Comparison of ENCODE assay signal across 30 cellular contexts in the genomic region with DNA sequence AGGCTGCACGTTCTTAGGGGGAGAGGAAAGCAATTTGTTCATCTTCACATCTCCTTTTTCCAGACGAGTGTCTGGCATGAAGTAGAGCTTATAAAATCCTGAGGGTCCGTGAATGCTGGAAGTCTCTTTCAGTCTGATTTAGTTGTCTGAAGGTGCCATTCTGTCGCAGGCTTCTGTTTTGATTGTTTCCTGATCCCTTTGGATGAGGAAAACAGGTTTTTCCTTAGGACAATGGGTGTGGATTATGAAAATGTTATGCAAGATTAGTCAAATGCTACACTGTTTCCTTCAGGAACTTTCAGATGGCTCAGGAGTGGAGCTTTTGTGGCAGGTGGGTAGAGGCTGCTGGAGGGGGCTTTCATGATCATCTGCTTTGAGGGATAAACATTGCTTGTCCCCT. TPM values are rescaled to one million over a fixed set of nuclear protein-coding genes. Genes with fewer than 3 reads are reported as not detected.
"Had no signal": no experiment of that assay in that cellular context is flagged by ENCODE, and none has a peak within 500 bp of the region (broad histone marks: within the 10 kb centered on the region; RNA-seq: fewer than 3 reads in every experiment).

A gene (plus strand): TSS at position 301 of the 400 bp plus-strand sequence. CDS start 38,935 bp downstream, outside the sequence.

- H3K4me1 Mint-ChIP-seq: stimulated activated effector memory CD8-positive, alpha-beta T cell treated with anti-CD3 and anti-CD28 coated beads, Interleukin-12 subunit alpha, Interleukin-12 subunit beta, amount 100 ng/mL, for 72 hours; stimulated activated memory B cell treated with anti-CD40 and anti-IgM and Interleukin-4, amounts not matched to agents 10 μg/mL and 1 μg/mL and 100 μg/mL, for 72 hours; stimulated activated naive B cell treated with anti-CD40 and anti-IgM and Interleukin-4, amounts not matched to agents 10 μg/mL and 1 μg/mL and 100 μg/mL, for 72 hours; stimulated activated naive CD8-positive, alpha-beta T cell treated with anti-CD3 and anti-CD28 coated beads, Interleukin-15, amount 100 ng/mL, for 72 hours had no signal

- H3K27me3 ChIP-seq: stomach, testis, thyroid gland, tibial artery, tibial nerve, transverse colon, upper lobe of left lung, upper lobe of right lung, uterus, vagina had no signal

- H3K27ac ChIP-seq: stomach, testis, thoracic aorta, thyroid gland, tibial artery, tibial nerve, transverse colon, upper lobe of left lung, upper lobe of right lung, uterus, vagina had no signal

- H3K4me3 ChIP-seq: stomach, testis, thoracic aorta, thyroid gland, tibial artery, tibial nerve, transverse colon, upper lobe of left lung, upper lobe of right lung, uterus, vagina had no signal

- ATAC-seq: stimulated activated effector memory CD8-positive, alpha-beta T cell treated with anti-CD3 and anti-CD28 coated beads, Interleukin-12 subunit alpha, Interleukin-12 subunit beta, amount 100 ng/mL, for 72 hours; stimulated activated memory B cell treated with anti-CD40 and anti-IgM and Interleukin-4, amounts not matched to agents 10 μg/mL and 1 μg/mL and 100 μg/mL, for 72 hours; stimulated activated naive B cell treated with anti-CD40 and anti-IgM and Interleukin-4, amounts not matched to agents 10 μg/mL and 1 μg/mL and 100 μg/mL, for 72 hours; stimulated activated naive CD8-positive, alpha-beta T cell treated with anti-CD3 and anti-CD28 coated beads, Interleukin-15, amount 100 ng/mL, for 72 hours; stimulated activated naive CD8-positive, alpha-beta T cell treated with anti-CD3 and anti-CD28 coated beads, Interleukin-15, Interleukin-2, amounts not matched to agents 100 U/mL and 50 U/mL, for 24 hours; upper lobe of right lung had no signal

- H3K4me1 ChIP-seq: stomach, testis, thyroid gland, tibial artery, tibial nerve, transverse colon, upper lobe of left lung, upper lobe of right lung, uterus, vagina had no signal

- DNase-seq: stimulated activated CD4-positive, alpha-beta T cell treated with anti-CD3 and anti-CD28 coated beads, Interleukin-2, amount 100 ng/mL, for 24 hours; stimulated activated CD4-positive, alpha-beta T cell treated with anti-CD3 and anti-CD28 coated beads, Interleukin-2, amount 100 ng/mL, for 48 hours; stimulated activated CD4-positive, alpha-beta T cell treated with anti-CD3 and anti-CD28 coated beads, Interleukin-4, amount 100 ng/mL, for 1 hour; stimulated activated CD4-positive, alpha-beta T cell treated with anti-CD3 and anti-CD28 coated beads, Interleukin-4, amount 100 ng/mL, for 24 hours; stimulated activated CD4-positive, alpha-beta T cell treated with anti-CD3 and anti-CD28 coated beads, Interleukin-4, amount 100 ng/mL, for 4 hours; stimulated activated CD8-positive, alpha-beta memory T cell treated with anti-CD3 and anti-CD28 coated beads, Interleukin-4, amount 100 ng/mL, for 48 hours; stimulated activated naive B cell treated with anti-CD40 and anti-IgM and Interleukin-4, amounts not matched to agents 10 μg/mL and 1 μg/mL and 100 μg/mL, for 72 hours; stimulated activated naive CD4-positive, alpha-beta T cell treated with Interleukin-2 at 50 U/mL for 16 hours; stimulated activated naive CD8-positive, alpha-beta T cell treated with anti-CD3 and anti-CD28 coated beads, Interleukin-15, amount 100 ng/mL, for 72 hours; stimulated activated naive CD8-positive, alpha-beta T cell treated with anti-CD3 and anti-CD28 coated beads, Interleukin-15, Interleukin-2, amounts not matched to agents 100 U/mL and 50 U/mL, for 24 hours; stomach; substantia nigra; testis; thyroid gland; tibial artery; transverse colon; trophoblast cell; upper lobe of left lung; upper lobe of right lung; uterus had no signal

- H3K36me3 ChIP-seq: stomach, thoracic aorta, thyroid gland, tibial artery, tibial nerve, transverse colon, upper lobe of left lung, upper lobe of right lung, uterus, vagina had no signal

- H3K36me3 Mint-ChIP-seq: stimulated activated effector memory CD8-positive, alpha-beta T cell treated with anti-CD3 and anti-CD28 coated beads, Interleukin-12 subunit alpha, Interleukin-12 subunit beta, amount 100 ng/mL, for 72 hours; stimulated activated memory B cell treated with anti-CD40 and anti-IgM and Interleukin-4, amounts not matched to agents 10 μg/mL and 1 μg/mL and 100 μg/mL, for 72 hours; stimulated activated naive B cell treated with anti-CD40 and anti-IgM and Interleukin-4, amounts not matched to agents 10 μg/mL and 1 μg/mL and 100 μg/mL, for 72 hours; type B pancreatic cell had no signal

- H3K9me3 ChIP-seq: testis, thyroid gland, tibial artery, tibial nerve, transverse colon, upper lobe of left lung, upper lobe of right lung, uterus, vagina had no signal

- H3K27me3 Mint-ChIP-seq: stimulated activated memory B cell treated with anti-CD40 and anti-IgM and Interleukin-4, amounts not matched to agents 10 μg/mL and 1 μg/mL and 100 μg/mL, for 72 hours; stimulated activated naive B cell treated with anti-CD40 and anti-IgM and Interleukin-4, amounts not matched to agents 10 μg/mL and 1 μg/mL and 100 μg/mL, for 72 hours; stimulated activated naive CD8-positive, alpha-beta T cell treated with anti-CD3 and anti-CD28 coated beads, Interleukin-15, amount 100 ng/mL, for 72 hours; stimulated activated naive CD8-positive, alpha-beta T cell treated with anti-CD3 and anti-CD28 coated beads, Interleukin-15, Interleukin-2, amounts not matched to agents 100 ng/mL and 50 ng/mL, for 24 hours had no signal

- H3K27ac Mint-ChIP-seq: stimulated activated effector memory CD8-positive, alpha-beta T cell treated with anti-CD3 and anti-CD28 coated beads, Interleukin-12 subunit alpha, Interleukin-12 subunit beta, amount 100 ng/mL, for 72 hours; stimulated activated memory B cell treated with anti-CD40 and anti-IgM and Interleukin-4, amounts not matched to agents 10 μg/mL and 1 μg/mL and 100 μg/mL, for 72 hours; stimulated activated naive B cell treated with anti-CD40 and anti-IgM and Interleukin-4, amounts not matched to agents 10 μg/mL and 1 μg/mL and 100 μg/mL, for 72 hours; stimulated activated naive CD8-positive, alpha-beta T cell treated with anti-CD3 and anti-CD28 coated beads, Interleukin-15, amount 100 ng/mL, for 72 hours; stimulated activated naive CD8-positive, alpha-beta T cell treated with anti-CD3 and anti-CD28 coated beads, Interleukin-15, Interleukin-2, amounts not matched to agents 100 ng/mL and 50 ng/mL, for 24 hours; type B pancreatic cell had no signal

- H3K9me3 Mint-ChIP-seq: type B pancreatic cell had no signal

- H3K4me3 Mint-ChIP-seq: stimulated activated effector memory CD8-positive, alpha-beta T cell treated with anti-CD3 and anti-CD28 coated beads, Interleukin-12 subunit alpha, Interleukin-12 subunit beta, amount 100 ng/mL, for 72 hours; stimulated activated memory B cell treated with anti-CD40 and anti-IgM and Interleukin-4, amounts not matched to agents 10 μg/mL and 1 μg/mL and 100 μg/mL, for 72 hours; stimulated activated naive B cell treated with anti-CD40 and anti-IgM and Interleukin-4, amounts not matched to agents 10 μg/mL and 1 μg/mL and 100 μg/mL, for 72 hours; stimulated activated naive CD8-positive, alpha-beta T cell treated with anti-CD3 and anti-CD28 coated beads, Interleukin-15, amount 100 ng/mL, for 72 hours; stimulated activated naive CD8-positive, alpha-beta T cell treated with anti-CD3 and anti-CD28 coated beads, Interleukin-15, Interleukin-2, amounts not matched to agents 100 ng/mL and 50 ng/mL, for 24 hours; type B pancreatic cell had no signal

RNA-seq across cellular contexts. Expression of the gene that starts here (rescaled TPM):
- total RNA-seq: subcutaneous adipose tissue, thoracic aorta, thyroid gland, tibial nerve, upper lobe of right lung, ureter, urinary bladder, vagina had no signal
- polyA plus RNA-seq: urinary bladder had no signal
